ENCODE assay signal across 20 cellular contexts in genomic region chr5:84362061-84362720, GRCh38. TPM values are rescaled to one million over a fixed set of nuclear protein-coding genes. Genes with fewer than 3 reads are reported as not detected.
"Had no signal": no experiment of that assay in that cellular context is flagged by ENCODE, and none has a peak within 500 bp of the region (broad histone marks: within the 10 kb centered on the region; RNA-seq: fewer than 3 reads in every experiment).

No MANE protein-coding gene starts in this region.

- DNase-seq: activated CD4-positive, CD25-positive, alpha-beta regulatory T cell treated with anti-CD3 and anti-CD28 coated beads, Interleukin-2, amount 50 U/mL, for 72 hours; activated naive CD4-positive, alpha-beta T cell treated with anti-CD3 and anti-CD28 coated beads, Interleukin-2, amount 10 ng/mL, durations not matched to agents 7 days and 5 days; activated T-cell treated with anti-CD3 and anti-CD28 coated beads for 4 hours; body of pancreas; central memory CD4-positive, alpha-beta T cell; effector CD4-positive, alpha-beta T cell; kidney; left lung; mucosa of descending colon; naive thymus-derived CD4-positive, alpha-beta T cell; ovary; right lobe of liver; T-cell; T-helper 9 cell had no signal

- H3K4me3 Mint-ChIP-seq: activated naive CD4-positive, alpha-beta T cell treated with anti-CD3 and anti-CD28 coated beads, Interleukin-2, amount 10 ng/mL, durations not matched to agents 7 days and 5 days; memory B cell; naive thymus-derived CD4-positive, alpha-beta T cell; stimulated activated naive CD8-positive, alpha-beta T cell treated with anti-CD3 and anti-CD28 coated beads, Interleukin-15, Interleukin-2, amounts not matched to agents 100 ng/mL and 50 ng/mL, for 24 hours; T-cell; type B pancreatic cell had no signal

- H3K9me3 Mint-ChIP-seq: activated naive CD4-positive, alpha-beta T cell treated with anti-CD3 and anti-CD28 coated beads, Interleukin-2, amount 10 ng/mL, durations not matched to agents 7 days and 5 days; activated T-helper 2 cell treated with anti-CD3 and anti-CD28 coated beads, Interferon-gamma antibody, Interleukin-2, Interleukin-4, amounts not matched to agents 10 μg/mL and 5 μg/mL and 100 μg/mL, durations not matched to agents 14 hours and 24 hours and 36 hours; stimulated activated naive CD8-positive, alpha-beta T cell treated with anti-CD3 and anti-CD28 coated beads, Interleukin-15, Interleukin-2, amounts not matched to agents 100 ng/mL and 50 ng/mL, for 24 hours; T-cell; type B pancreatic cell had no signal

- H3K4me3 ChIP-seq: body of pancreas, coronary artery, hepatocyte, left lung, mucosa of descending colon, ovary, right lobe of liver had no signal

- H3K27ac Mint-ChIP-seq: activated naive CD4-positive, alpha-beta T cell treated with anti-CD3 and anti-CD28 coated beads, Interleukin-2, amount 10 ng/mL, durations not matched to agents 7 days and 5 days; activated T-helper 2 cell treated with anti-CD3 and anti-CD28 coated beads, Interferon-gamma antibody, Interleukin-2, Interleukin-4, amounts not matched to agents 10 μg/mL and 5 μg/mL and 100 μg/mL, durations not matched to agents 14 hours and 24 hours and 36 hours; memory B cell; naive thymus-derived CD4-positive, alpha-beta T cell; stimulated activated naive CD8-positive, alpha-beta T cell treated with anti-CD3 and anti-CD28 coated beads, Interleukin-15, Interleukin-2, amounts not matched to agents 100 ng/mL and 50 ng/mL, for 24 hours; T-cell; type B pancreatic cell had no signal

- ATAC-seq: body of pancreas; left lung; mucosa of descending colon; naive thymus-derived CD4-positive, alpha-beta T cell; right lobe of liver; T-cell had no signal

- H3K27me3 Mint-ChIP-seq: activated naive CD4-positive, alpha-beta T cell treated with anti-CD3 and anti-CD28 coated beads, Interleukin-2, amount 10 ng/mL, durations not matched to agents 7 days and 5 days; memory B cell; naive thymus-derived CD4-positive, alpha-beta T cell; stimulated activated naive CD8-positive, alpha-beta T cell treated with anti-CD3 and anti-CD28 coated beads, Interleukin-15, Interleukin-2, amounts not matched to agents 100 ng/mL and 50 ng/mL, for 24 hours; T-cell; type B pancreatic cell had no signal

- H3K4me1 Mint-ChIP-seq: activated naive CD4-positive, alpha-beta T cell treated with anti-CD3 and anti-CD28 coated beads, Interleukin-2, amount 10 ng/mL, durations not matched to agents 7 days and 5 days; memory B cell; naive thymus-derived CD4-positive, alpha-beta T cell; T-cell had no signal

- H3K36me3 Mint-ChIP-seq: activated naive CD4-positive, alpha-beta T cell treated with anti-CD3 and anti-CD28 coated beads, Interleukin-2, amount 10 ng/mL, durations not matched to agents 7 days and 5 days; memory B cell; naive thymus-derived CD4-positive, alpha-beta T cell; T-cell; type B pancreatic cell had no signal

RNA-seq across cellular contexts. Expression of gene EDIL3, which starts 22.5 kb away (rescaled TPM):
- total RNA-seq: activated T-helper 2 cell treated with anti-CD3 and anti-CD28 coated beads, Interferon-gamma antibody, Interleukin-2, Interleukin-4, amounts not matched to agents 10 μg/mL and 5 μg/mL and 100 μg/mL, durations not matched to agents 14 hours and 24 hours and 36 hours; naive thymus-derived CD4-positive, alpha-beta T cell had no signal
